ENCODE assay signal across 8 cellular contexts in the genomic region with DNA sequence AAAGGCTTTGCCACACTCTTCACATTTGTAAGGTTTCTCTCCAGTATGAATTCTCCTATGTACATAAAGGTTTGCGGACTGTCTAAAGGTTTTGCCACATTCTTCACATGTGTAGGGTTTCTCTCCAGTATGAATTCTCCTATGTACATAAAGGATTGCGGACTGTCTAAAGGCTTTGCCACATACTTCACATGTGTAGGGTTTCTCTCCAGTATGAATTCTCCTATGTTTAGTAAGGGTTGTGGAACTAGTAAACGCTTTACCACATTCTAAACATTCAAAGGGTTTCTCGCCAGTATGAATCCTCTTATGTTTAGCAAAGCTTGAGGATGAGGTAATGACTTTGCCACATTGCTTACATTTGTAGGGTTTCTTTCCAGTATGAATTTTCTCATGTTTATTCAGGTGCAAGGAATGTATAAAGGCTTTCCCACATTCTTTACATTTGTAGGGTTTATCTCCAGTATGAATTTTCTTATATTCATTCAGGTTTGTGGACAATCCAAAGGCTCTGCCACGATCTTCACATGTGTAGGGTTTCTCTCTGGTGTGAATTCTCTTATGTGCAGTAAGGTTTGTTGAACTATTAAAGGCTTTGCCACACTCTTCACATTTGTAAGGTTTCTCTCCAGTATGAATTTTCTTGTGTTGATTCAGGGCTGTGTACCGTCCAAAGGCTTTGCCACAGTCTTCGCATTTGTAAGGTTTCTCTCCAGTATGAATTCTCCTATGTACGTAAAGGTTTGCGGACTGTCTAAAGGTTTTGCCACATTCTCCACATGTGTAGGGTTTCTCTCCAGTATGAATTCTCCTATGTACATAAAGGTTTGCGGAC.
A peak's percentile ranks its signal among the peaks of the same experiment; 100 is the strongest.
DNase-seq lines count a peak whose midpoint lies in the region; ATAC-seq and FAIRE-seq lines count a peak whose summit lies in the region.
"Not testable (repeated sequence)": the region's sequence is repeated elsewhere in the genome, so short reads cannot be mapped to it uniquely, and the experiment has no call there.

No MANE protein-coding gene starts in this region.

- peaks cover 62% of the 10 kb centered on the region for H3K9me3 Mint-ChIP-seq in activated naive CD4-positive, alpha-beta T cell treated with anti-CD3 and anti-CD28 coated beads, Interleukin-2, amount 10 ng/mL, durations not matched to agents 7 days and 5 days
- peaks cover 24% of the 10 kb centered on the region for H3K9me3 Mint-ChIP-seq in central memory CD8-positive, alpha-beta T cell
- H3K9me3 Mint-ChIP-seq in stimulated activated effector memory CD8-positive, alpha-beta T cell treated with anti-CD3 and anti-CD28 coated beads, Interleukin-12 subunit alpha, Interleukin-12 subunit beta, amount 100 ng/mL, for 72 hours: peaks cover 36% of the 10 kb centered on the region

- peak; percentile 26 for FAIRE-seq in GM18507 (lab: Jason Lieb, UNC)

- H3K27ac Mint-ChIP-seq in activated naive CD4-positive, alpha-beta T cell treated with anti-CD3 and anti-CD28 coated beads, Interleukin-2, amount 10 ng/mL, durations not matched to agents 7 days and 5 days: peak overlapping the region; percentile 8
- peak overlapping the region; percentile 64 for H3K27ac Mint-ChIP-seq in central memory CD8-positive, alpha-beta T cell (ENCODE audit: low read depth)
- peak overlapping the region; percentile 35 for H3K27ac Mint-ChIP-seq in stimulated activated effector memory CD8-positive, alpha-beta T cell treated with anti-CD3 and anti-CD28 coated beads, Interleukin-12 subunit alpha, Interleukin-12 subunit beta, amount 100 ng/mL, for 72 hours

- H3K4me3 Mint-ChIP-seq in activated naive CD4-positive, alpha-beta T cell treated with anti-CD3 and anti-CD28 coated beads, Interleukin-2, amount 10 ng/mL, durations not matched to agents 7 days and 5 days; stimulated activated effector memory CD8-positive, alpha-beta T cell treated with anti-CD3 and anti-CD28 coated beads, Interleukin-12 subunit alpha, Interleukin-12 subunit beta, amount 100 ng/mL, for 72 hours: not testable (repeated sequence)
- peak overlapping the region; percentile 36 for H3K4me3 Mint-ChIP-seq in central memory CD8-positive, alpha-beta T cell

- not testable (repeated sequence) for H3K4me1 Mint-ChIP-seq in activated naive CD4-positive, alpha-beta T cell treated with anti-CD3 and anti-CD28 coated beads, Interleukin-2, amount 10 ng/mL, durations not matched to agents 7 days and 5 days; central memory CD8-positive, alpha-beta T cell; stimulated activated effector memory CD8-positive, alpha-beta T cell treated with anti-CD3 and anti-CD28 coated beads, Interleukin-12 subunit alpha, Interleukin-12 subunit beta, amount 100 ng/mL, for 72 hours

- peaks cover 65% of the 10 kb centered on the region for H3K36me3 ChIP-seq in BLaER1
- H3K36me3 ChIP-seq in iPS-20b (ENCODE audit: insufficient read depth, low read depth, low read length): peaks cover 85% of the 10 kb centered on the region
- peaks cover 11 to 66% of the 10 kb centered on the region in 2 donors for H3K36me3 ChIP-seq in muscle layer of duodenum (ENCODE audit: control insufficient read depth in 1 of 2, insufficient read depth in 2 of 2, low read length in 2 of 2)

- peaks cover 58% of the 10 kb centered on the region for H3K36me3 Mint-ChIP-seq in activated naive CD4-positive, alpha-beta T cell treated with anti-CD3 and anti-CD28 coated beads, Interleukin-2, amount 10 ng/mL, durations not matched to agents 7 days and 5 days
- peaks cover 20% of the 10 kb centered on the region for H3K36me3 Mint-ChIP-seq in central memory CD8-positive, alpha-beta T cell (ENCODE audit: insufficient read depth)
- peaks cover 54% of the 10 kb centered on the region for H3K36me3 Mint-ChIP-seq in stimulated activated effector memory CD8-positive, alpha-beta T cell treated with anti-CD3 and anti-CD28 coated beads, Interleukin-12 subunit alpha, Interleukin-12 subunit beta, amount 100 ng/mL, for 72 hours

- not testable (repeated sequence) for H4K20me1 ChIP-seq in BLaER1

- H3K27me3 Mint-ChIP-seq in activated naive CD4-positive, alpha-beta T cell treated with anti-CD3 and anti-CD28 coated beads, Interleukin-2, amount 10 ng/mL, durations not matched to agents 7 days and 5 days; central memory CD8-positive, alpha-beta T cell: not testable (repeated sequence)

- H3K4me3 ChIP-seq in BLaER1 (peak overlapping the region; percentile 45), iPS-20b (ENCODE audit: low read length) (peak overlapping the region; percentile 37), muscle layer of duodenum (ENCODE audit: low read depth in 1 of 2, low read length in 2 of 2) (peak overlapping the region; percentile 37 to 60)

- DNase-seq in GM18507 (ENCODE audit: extremely low spot score, insufficient read length, low read depth); activated naive CD4-positive, alpha-beta T cell treated with anti-CD3 and anti-CD28 coated beads, Interleukin-2, amount 10 ng/mL, durations not matched to agents 7 days and 5 days; central memory CD8-positive, alpha-beta T cell (ENCODE audit: low spot score in 2 of 2); stimulated activated effector memory CD8-positive, alpha-beta T cell treated with anti-CD3 and anti-CD28 coated beads, Interleukin-12 subunit alpha, Interleukin-12 subunit beta, amount 100 ng/mL, for 72 hours (ENCODE audit: low spot score in 2 of 2): not testable (repeated sequence)
- DNase-seq in NAMALWA (ENCODE audit: low spot score): peak; percentile 10

- not testable (repeated sequence) for H3K27me3 ChIP-seq in BLaER1; iPS-20b (ENCODE audit: insufficient read depth, low read length); muscle layer of duodenum (ENCODE audit: low read depth, low read length)

- not testable (repeated sequence) for H3K9ac ChIP-seq in BLaER1; iPS-20b (ENCODE audit: low read depth, low read length)

- H3K4me1 ChIP-seq in BLaER1; iPS-20b (ENCODE audit: insufficient read depth, low read length); muscle layer of duodenum (ENCODE audit: control insufficient read depth in 1 of 2, insufficient read depth in 2 of 2, low read length in 2 of 2): not testable (repeated sequence)

- CTCF ChIA-PET in activated naive CD4-positive, alpha-beta T cell treated with anti-CD3 and anti-CD28 coated beads, Interleukin-2, amount 10 ng/mL, durations not matched to agents 7 days and 5 days (lab: Charles Lee): not testable (repeated sequence)

- H3K9me3 ChIP-seq in BLaER1 (peaks cover 100% of the 10 kb centered on the region), iPS-20b (ENCODE audit: insufficient read depth, low read depth, low read length) (peaks cover 98% of the 10 kb centered on the region), muscle layer of duodenum (ENCODE audit: control insufficient read depth in 1 of 2, low read length in 2 of 2) (peaks cover 77 to 91% of the 10 kb centered on the region in 2 donors)

- not testable (repeated sequence) for H3K27ac ChIP-seq in BLaER1; iPS-20b (ENCODE audit: low read length); muscle layer of duodenum (ENCODE audit: low read length)

- not testable (repeated sequence) for ATAC-seq in central memory CD8-positive, alpha-beta T cell (replicated peaks; ENCODE audit: extremely low read depth, poor library complexity, severe bottlenecking); stimulated activated effector memory CD8-positive, alpha-beta T cell treated with anti-CD3 and anti-CD28 coated beads, Interleukin-12 subunit alpha, Interleukin-12 subunit beta, amount 100 ng/mL, for 72 hours

- not testable (repeated sequence) for H3K4me2 ChIP-seq in BLaER1

Comparison
In these comparisons a context has a peak if more than half of its experiments do, and no peak if none do; other contexts are left out.
1. H3K27ac Mint-ChIP-seq: peak in every context shown above with its lines; median percentile 64 in central memory CD8-positive, alpha-beta T cell; 35 in stimulated activated effector memory CD8-positive, alpha-beta T cell treated with anti-CD3 and anti-CD28 coated beads, Interleukin-12 subunit alpha, Interleukin-12 subunit beta, amount 100 ng/mL, for 72 hours; 8 in activated naive CD4-positive, alpha-beta T cell treated with anti-CD3 and anti-CD28 coated beads, Interleukin-2, amount 10 ng/mL, durations not matched to agents 7 days and 5 days.